Comparison of ENCODE assay signal across 1 cellular context in genomic region chr5:81969912-81970311, GRCh38.
TF ChIP-seq lines count a peak whose summit lies in the region.

No MANE protein-coding gene starts in this region.

TF ChIP-seq in K562, 482 proteins besides CTCF, POLR2A, EP300 and RAD21:
- TF ChIP-seq TOE1 (IDR thresholded peaks at IDR 0.05; ENCODE audit: borderline replicate concordance) = no peak
- TF ChIP-seq TOE1 (CRISPR knock-in tag; IDR thresholded peaks at IDR 0.05; ENCODE audit: borderline replicate concordance, low read depth) = no peak
- TF ChIP-seq SMARCB1 (IDR thresholded peaks at IDR 0.05; ENCODE audit: insufficient read length, low read depth) = no peak
- no peak for TF ChIP-seq POLR3G (IDR thresholded peaks at IDR 0.05; ENCODE audit: extremely low read depth, insufficient read length, insufficient replicate concordance)
- TF ChIP-seq CREB3L1 (IDR thresholded peaks at IDR 0.05; ENCODE audit: borderline replicate concordance, low read depth) = no peak
- TF ChIP-seq BRD4 (IDR thresholded peaks at IDR 0.05) = no peak
- no peak for TF ChIP-seq SIRT6 (IDR thresholded peaks at IDR 0.05; ENCODE audit: low read depth, low read length)
- TF ChIP-seq YY1 (IDR thresholded peaks at IDR 0.05; ENCODE audit: borderline replicate concordance in 1 of 3, control insufficient read depth in 1 of 3, extremely low read depth in 1 of 3, insufficient read depth in 3 of 3, insufficient read length in 1 of 3, insufficient replicate concordance in 2 of 3, low read depth in 1 of 3, low read length in 2 of 3) = no peak
- no peak for TF ChIP-seq FUS (optimal IDR thresholded peaks at IDR 0.05; ENCODE audit: low read depth, low read length)
- TF ChIP-seq ZNF124 (CRISPR knock-in tag; IDR thresholded peaks at IDR 0.05) = no peak
- no peak for TF ChIP-seq MIER1 (IDR thresholded peaks at IDR 0.05; ENCODE audit: low read depth)
TF ChIP-seq in K562: peak in this region for 0.
